ENCODE assay signal across 2 cellular contexts in genomic region chr17:31417051-31417792, GRCh38.
TF ChIP-seq lines count a peak whose summit lies in the region.

No MANE protein-coding gene starts in this region.

TF ChIP-seq in HepG2, 621 proteins besides CTCF, POLR2A, EP300 and RAD21:
- no peak for TF ChIP-seq STAG1 (CRISPR knock-in tag; IDR thresholded peaks at IDR 0.05)
- TF ChIP-seq AFF4 (CRISPR knock-in tag; IDR thresholded peaks at IDR 0.05) = no peak
- TF ChIP-seq ZBTB42 (CRISPR knock-in tag; IDR thresholded peaks at IDR 0.05) = no peak
- no peak for TF ChIP-seq ARHGAP35 (CRISPR knock-in tag; IDR thresholded peaks at IDR 0.05; ENCODE audit: borderline replicate concordance)

TF ChIP-seq in H1, 55 proteins besides CTCF, POLR2A, EP300 and RAD21:
- TF ChIP-seq SP2 (IDR thresholded peaks at IDR 0.05; ENCODE audit: low read length) (no peak), FOSL1 (IDR thresholded peaks at IDR 0.05; ENCODE audit: insufficient read depth, low read depth, low read length) (no peak), ZNF274 (IDR thresholded peaks at IDR 0.05; ENCODE audit: borderline replicate concordance, extremely low read depth, low read length) (no peak), TAF7 (optimal IDR thresholded peaks at IDR 0.05; ENCODE audit: borderline replicate concordance, low read depth, low read length) (no peak), POLR2AphosphoS5 (IDR thresholded peaks at IDR 0.05; ENCODE audit: low read depth, low read length) (no peak), TBP (IDR thresholded peaks at IDR 0.05; ENCODE audit: low read depth, low read length) (no peak), RXRA (IDR thresholded peaks at IDR 0.05; ENCODE audit: insufficient read depth, low read depth, low read length) (no peak), YY1 (IDR thresholded peaks at IDR 0.05; ENCODE audit: low read depth, low read length) (no peak), MAFK (IDR thresholded peaks at IDR 0.05; ENCODE audit: low read depth, low read length) (no peak), ATF2 (IDR thresholded peaks at IDR 0.05; ENCODE audit: low read length) (no peak)
